In the genomic region with DNA sequence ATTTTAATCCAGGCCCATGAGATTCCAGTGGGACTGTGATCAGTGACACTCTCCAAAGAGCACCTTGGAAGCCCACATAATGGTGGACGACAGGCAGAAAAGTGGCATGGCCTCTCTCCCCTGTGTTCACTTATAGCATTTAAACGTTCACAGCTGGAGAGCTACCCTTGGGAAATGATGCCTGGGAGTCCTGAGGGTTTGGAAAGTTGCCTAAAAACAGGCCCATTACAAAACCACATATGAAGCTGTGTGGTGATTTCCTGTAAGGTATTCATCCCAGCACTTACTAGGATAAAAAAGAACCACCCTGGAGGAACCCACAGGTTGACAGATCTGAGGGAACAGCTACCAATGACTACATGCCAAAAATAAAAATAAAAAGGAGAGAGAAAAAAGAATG, we compare ENCODE assay signal across 15 cellular contexts.
DNase-seq lines count a peak whose midpoint lies in the region; FAIRE-seq and TF ChIP-seq lines count a peak whose summit lies in the region.
"Had no signal": no experiment of that assay in that cellular context is flagged by ENCODE, and none has a peak within 500 bp of the region (broad histone marks: within the 10 kb centered on the region; RNA-seq: fewer than 3 reads in every experiment).

No MANE protein-coding gene starts in this region.

- H3K27me3 ChIP-seq in small intestine (ENCODE audit: control insufficient read depth in 2 of 2, insufficient read depth in 2 of 2, low read length in 2 of 2), result no peaks in the 10 kb centered on the region
- H3K27me3 ChIP-seq: heart left ventricle had no signal

- whole genome bisulfite sequencing in small intestine, 3 donors, result 59 to 86% (median 79%) methylated on average over 2 of the region's 2 CpGs

- H3K4me1 ChIP-seq in small intestine (ENCODE audit: control insufficient read depth in 2 of 2, insufficient read depth in 1 of 2, low read depth in 1 of 2, low read length in 1 of 2), result no peaks in the 10 kb centered on the region

- H3K36me3 ChIP-seq in SK-N-MC (ENCODE audit: insufficient read depth, low read length) (no peaks in the 10 kb centered on the region), small intestine (ENCODE audit: control insufficient read depth in 2 of 2, insufficient read depth in 2 of 2, low read length in 2 of 2) (peaks cover 0 to 2% of the 10 kb centered on the region in 2 donors)
- H3K36me3 ChIP-seq: heart left ventricle had no signal

- no peak overlapping the region for H3K4me3 Mint-ChIP-seq in mesothelial cell of epicardium
- H3K4me3 Mint-ChIP-seq: central memory CD8-positive, alpha-beta T cell; stimulated activated naive CD8-positive, alpha-beta T cell treated with anti-CD3 and anti-CD28 coated beads, Interleukin-15, Interleukin-2, amounts not matched to agents 100 ng/mL and 50 ng/mL, for 24 hours had no signal

- DNase-seq in AG08396 (ENCODE audit: low spot score) (peak; percentile 17), H4 (ENCODE audit: low spot score) (peak; percentile 88), SK-N-MC (ENCODE audit: low read depth, low spot score) (peak; percentile 47), glomerular visceral epithelial cell (ENCODE audit: extremely low spot score) (peak; percentile 78), substantia nigra (lab: John Stamatoyannopoulos, UW) (no peak), small intestine (no peak), germinal center (ENCODE audit: low spot score) (no peak), mesothelial cell of epicardium (ENCODE audit: low spot score in 2 of 2, unreplicated experiment in 2 of 2) (no peak)
- DNase-seq: activated CD8-positive, alpha-beta memory T cell treated with anti-CD3 and anti-CD28 coated beads, Interleukin-2, amount 50 U/mL, for 48 hours; H7; heart left ventricle; NCI-H524 treated with DMSO at 0.1 percent for 48 hours; stimulated activated CD4-positive, alpha-beta T cell treated with anti-CD3 and anti-CD28 coated beads, Interleukin-15, amount 100 ng/mL, for 24 hours had no signal

- H3K9me3 Mint-ChIP-seq in mesothelial cell of epicardium, result peaks cover 3% of the 10 kb centered on the region
- H3K9me3 Mint-ChIP-seq: central memory CD8-positive, alpha-beta T cell; stimulated activated naive CD8-positive, alpha-beta T cell treated with anti-CD3 and anti-CD28 coated beads, Interleukin-15, Interleukin-2, amounts not matched to agents 100 ng/mL and 50 ng/mL, for 24 hours had no signal

- no peaks in the 10 kb centered on the region for H3K36me3 Mint-ChIP-seq in mesothelial cell of epicardium

- H3K9ac ChIP-seq in SK-N-MC (ENCODE audit: insufficient read length), result no peak overlapping the region

- no peak for TF ChIP-seq CTCF in mesothelial cell of epicardium (IDR thresholded peaks at IDR 0.05; ENCODE audit: unreplicated experiment)

- no peak for FAIRE-seq in small intestine (lab: Jason Lieb, UNC)

- H3K27me3 Mint-ChIP-seq in mesothelial cell of epicardium (ENCODE audit: low read depth), result no peaks in the 10 kb centered on the region
- H3K27me3 Mint-ChIP-seq: central memory CD8-positive, alpha-beta T cell; stimulated activated naive CD8-positive, alpha-beta T cell treated with anti-CD3 and anti-CD28 coated beads, Interleukin-15, Interleukin-2, amounts not matched to agents 100 ng/mL and 50 ng/mL, for 24 hours had no signal

- H3K4me3 ChIP-seq in SK-N-MC (no peak overlapping the region), small intestine (ENCODE audit: low read depth in 1 of 2, low read length in 2 of 2) (no peak overlapping the region)
- H3K4me3 ChIP-seq: heart left ventricle had no signal

- H3K9me3 ChIP-seq in SK-N-MC (ENCODE audit: low read depth, low read length) (no peaks in the 10 kb centered on the region), small intestine (ENCODE audit: control insufficient read depth, low read depth) (no peaks in the 10 kb centered on the region)

- H3K27ac Mint-ChIP-seq in mesothelial cell of epicardium, result no peak overlapping the region
- H3K27ac Mint-ChIP-seq: stimulated activated naive CD8-positive, alpha-beta T cell treated with anti-CD3 and anti-CD28 coated beads, Interleukin-15, Interleukin-2, amounts not matched to agents 100 ng/mL and 50 ng/mL, for 24 hours had no signal

- H3K4me1 Mint-ChIP-seq in mesothelial cell of epicardium, result peaks cover 9% of the 10 kb centered on the region
- H3K4me1 Mint-ChIP-seq: central memory CD8-positive, alpha-beta T cell had no signal

- H3K27ac ChIP-seq in SK-N-MC (no peak overlapping the region), substantia nigra (ENCODE audit: low read depth, low read length, poor library complexity, severe bottlenecking) (no peak overlapping the region), small intestine (ENCODE audit: low read depth in 1 of 2, low read length in 1 of 2) (no peak overlapping the region)

Comparison
In these comparisons a context has a peak if more than half of its experiments do, and no peak if none do; other contexts are left out.
1. DNase-seq: peak in AG08396 (single experiment), H4 (single experiment), SK-N-MC (single experiment) and glomerular visceral epithelial cell (single experiment); none in substantia nigra (0 of 49), small intestine (single experiment), germinal center (single experiment) and mesothelial cell of epicardium (0 of 2).